10 cellular contexts compared by ENCODE assay signal in the genomic region with DNA sequence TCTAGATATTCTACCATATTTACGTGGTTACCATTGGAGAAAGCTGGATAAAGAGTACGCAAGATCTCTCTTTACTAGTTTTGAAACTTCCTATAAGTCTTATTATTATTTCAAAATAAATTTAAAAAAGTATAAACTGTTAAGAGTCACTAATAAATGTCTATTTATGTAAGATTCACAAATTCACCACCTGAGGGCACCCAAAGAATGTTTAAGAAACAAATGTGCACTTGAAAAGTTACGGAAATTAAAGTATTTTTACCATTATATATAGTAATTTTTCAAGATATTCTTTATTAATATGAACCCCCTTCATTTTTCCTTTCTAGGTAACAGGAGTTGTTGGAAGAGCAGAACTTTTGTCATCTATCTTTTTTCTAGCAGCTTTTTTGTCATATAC. TPM values are rescaled to one million over a fixed set of nuclear protein-coding genes. Genes with fewer than 3 reads are reported as not detected.
DNase-seq lines count a peak whose midpoint lies in the region; ATAC-seq and TF ChIP-seq lines count a peak whose summit lies in the region.
"Had no signal": no experiment of that assay in that cellular context is flagged by ENCODE, and none has a peak within 500 bp of the region (broad histone marks: within the 10 kb centered on the region; RNA-seq: fewer than 3 reads in every experiment).

No MANE protein-coding gene starts in this region.

- no peaks in the 10 kb centered on the region for H3K27me3 Mint-ChIP-seq in stimulated activated naive B cell treated with anti-CD40 and anti-IgM and Interleukin-4, amounts not matched to agents 10 μg/mL and 1 μg/mL and 100 μg/mL, for 72 hours
- H3K27me3 Mint-ChIP-seq: activated naive CD4-positive, alpha-beta T cell treated with anti-CD3 and anti-CD28 coated beads, Interleukin-2, amount 10 ng/mL, durations not matched to agents 7 days and 5 days; memory B cell had no signal

- H3K9me3 ChIP-seq in left ventricle myocardium inferior (replicated peaks) (no peaks in the 10 kb centered on the region), vagina (no peaks in the 10 kb centered on the region)

- intact Hi-C loops in left ventricle myocardium inferior (cut with micrococcal nuclease): loop anchor here (10.0 kb wide), 1 partner anchor 841 kb away; no protein-coding TSS in a partner anchor
- intact Hi-C loops in left ventricle myocardium superior (cut with micrococcal nuclease): no loop called here
- intact Hi-C loops in vagina (cut with DNase I): no loop called here

- peak; percentile 42 for TF ChIP-seq CTCF in left ventricle myocardium inferior (IDR thresholded peaks at IDR 0.05; ENCODE audit: borderline replicate concordance)
- peak; percentile 38; the same call in 1 of the 2 replicates for TF ChIP-seq CTCF in RWPE1 (conservative IDR thresholded peaks at IDR 0.05; ENCODE audit: low read depth)
- TF ChIP-seq CTCF in vagina (IDR thresholded peaks at IDR 0.05): peak in 2 of 3 experiments; percentile 5 to 21

- ATAC-seq in left ventricle myocardium superior: no peak
- no peak for ATAC-seq in stimulated activated naive B cell treated with anti-CD40 and anti-IgM and Interleukin-4, amounts not matched to agents 10 μg/mL and 1 μg/mL and 100 μg/mL, for 72 hours (replicated peaks)

- no peaks in the 10 kb centered on the region for H3K27me3 ChIP-seq in left ventricle myocardium inferior (ENCODE audit: low read depth)
- no peaks in the 10 kb centered on the region for H3K27me3 ChIP-seq in vagina

- peaks cover 9% of the 10 kb centered on the region for H3K36me3 ChIP-seq in left ventricle myocardium inferior
- no peaks in the 10 kb centered on the region for H3K36me3 ChIP-seq in vagina

- DNase-seq in left ventricle myocardium inferior: no peak
- DNase-seq in left ventricle myocardium superior: no peak
- DNase-seq in RWPE1 (ENCODE audit: low spot score): peak; percentile 6
- peak; percentile 51 for DNase-seq in fibroblast of the conjunctiva (ENCODE audit: low read depth)
- no peak for DNase-seq in vagina (ENCODE audit: extremely low spot score in 2 of 2)
- no peak for DNase-seq in DMS79 treated with DMSO at 0.1 percent for 48 hours (lab: John Stamatoyannopoulos, UW)
- no peak for DNase-seq in T-helper 1 cell
- DNase-seq in stimulated activated naive B cell treated with anti-CD40 and anti-IgM and Interleukin-4, amounts not matched to agents 10 μg/mL and 1 μg/mL and 100 μg/mL, for 72 hours: no peak
- DNase-seq: activated naive CD4-positive, alpha-beta T cell treated with anti-CD3 and anti-CD28 coated beads, Interleukin-2, amount 10 ng/mL, durations not matched to agents 7 days and 5 days had no signal

- CTCF ChIA-PET in RWPE1 (lab: Yijun Ruan, JAX): interaction anchor here (0.7 kb wide), 1 partner anchor 21 kb away, joined by 3 read pairs; no protein-coding TSS in a partner anchor

- H3K27ac ChIP-seq in left ventricle myocardium inferior (replicated peaks): no peak overlapping the region
- H3K27ac ChIP-seq in RWPE1: no peak overlapping the region
- no peak overlapping the region for H3K27ac ChIP-seq in vagina

- no peak for TF ChIP-seq POLR2A in vagina (IDR thresholded peaks at IDR 0.05)

- H3K4me3 ChIP-seq in left ventricle myocardium inferior (no peak overlapping the region), vagina (no peak overlapping the region)

- H3K27ac Mint-ChIP-seq in stimulated activated naive B cell treated with anti-CD40 and anti-IgM and Interleukin-4, amounts not matched to agents 10 μg/mL and 1 μg/mL and 100 μg/mL, for 72 hours: no peak overlapping the region
- H3K27ac Mint-ChIP-seq: activated naive CD4-positive, alpha-beta T cell treated with anti-CD3 and anti-CD28 coated beads, Interleukin-2, amount 10 ng/mL, durations not matched to agents 7 days and 5 days had no signal

- POLR2A ChIA-PET in RWPE1 (lab: Yijun Ruan, JAX; ENCODE audit: low non-redundant PET): no interaction called here

- H3K4me3 Mint-ChIP-seq in stimulated activated naive B cell treated with anti-CD40 and anti-IgM and Interleukin-4, amounts not matched to agents 10 μg/mL and 1 μg/mL and 100 μg/mL, for 72 hours: no peak overlapping the region
- H3K4me3 Mint-ChIP-seq: activated naive CD4-positive, alpha-beta T cell treated with anti-CD3 and anti-CD28 coated beads, Interleukin-2, amount 10 ng/mL, durations not matched to agents 7 days and 5 days; memory B cell had no signal

- no peaks in the 10 kb centered on the region for H3K9me3 Mint-ChIP-seq in stimulated activated naive B cell treated with anti-CD40 and anti-IgM and Interleukin-4, amounts not matched to agents 10 μg/mL and 1 μg/mL and 100 μg/mL, for 72 hours
- H3K9me3 Mint-ChIP-seq: activated naive CD4-positive, alpha-beta T cell treated with anti-CD3 and anti-CD28 coated beads, Interleukin-2, amount 10 ng/mL, durations not matched to agents 7 days and 5 days; memory B cell had no signal

- H3K4me1 ChIP-seq in left ventricle myocardium inferior (no peaks in the 10 kb centered on the region), vagina (no peaks in the 10 kb centered on the region)

- H3K36me3 Mint-ChIP-seq in stimulated activated naive B cell treated with anti-CD40 and anti-IgM and Interleukin-4, amounts not matched to agents 10 μg/mL and 1 μg/mL and 100 μg/mL, for 72 hours: peaks cover 12 to 21% of the 10 kb centered on the region in 2 donors

- peaks cover 0 to 8% of the 10 kb centered on the region in 2 donors for H3K4me1 Mint-ChIP-seq in stimulated activated naive B cell treated with anti-CD40 and anti-IgM and Interleukin-4, amounts not matched to agents 10 μg/mL and 1 μg/mL and 100 μg/mL, for 72 hours
- H3K4me1 Mint-ChIP-seq: activated naive CD4-positive, alpha-beta T cell treated with anti-CD3 and anti-CD28 coated beads, Interleukin-2, amount 10 ng/mL, durations not matched to agents 7 days and 5 days had no signal

RNA-seq across cellular contexts. Expression of a gene that starts 11.9 kb away (rescaled TPM):
- 8.8 TPM for total RNA-seq in left ventricle myocardium inferior
- 8.6 TPM for total RNA-seq in left ventricle myocardium superior
- 14.2 TPM for total RNA-seq in vagina

RNA-seq across cellular contexts. Expression of a gene that starts 12.1 kb away (rescaled TPM):
- total RNA-seq in left ventricle myocardium inferior (8.1 TPM), left ventricle myocardium superior (8.5 TPM), vagina (16.2 TPM)

Comparison
In these comparisons a context has a peak if more than half of its experiments do, and no peak if none do; other contexts are left out.
1. DNase-seq: peak in RWPE1 (single experiment) and fibroblast of the conjunctiva (single experiment); none in left ventricle myocardium inferior (single experiment), left ventricle myocardium superior (single experiment), vagina (0 of 2), DMS79 treated with DMSO at 0.1 percent for 48 hours (single experiment), T-helper 1 cell (0 of 5) and stimulated activated naive B cell treated with anti-CD40 and anti-IgM and Interleukin-4, amounts not matched to agents 10 μg/mL and 1 μg/mL and 100 μg/mL, for 72 hours (single experiment).
2. Peak in every context shown above with its lines, with median percentiles within 50 percentile points of each other: CTCF ChIP-seq.